1 cellular context compared by ENCODE assay signal in the genomic region with DNA sequence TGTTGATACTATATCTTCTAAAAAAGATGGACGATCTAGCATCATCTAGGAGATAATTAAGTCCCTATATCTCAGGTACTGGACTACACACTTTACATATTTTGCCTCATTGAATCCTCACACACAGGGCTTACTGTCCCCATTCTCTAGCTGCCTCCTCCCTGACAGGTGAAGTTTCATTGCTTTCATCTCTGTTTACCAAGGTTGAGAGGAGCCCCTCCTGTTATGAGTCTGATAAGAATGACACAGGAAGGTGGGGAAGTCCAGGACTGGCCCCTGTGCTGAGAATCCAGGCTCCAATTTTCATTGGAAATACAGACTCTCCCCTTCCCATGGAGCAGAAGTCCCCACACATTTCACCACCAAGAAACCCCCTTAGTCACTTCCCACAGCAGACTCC.
TF ChIP-seq lines count a peak whose summit lies in the region.

No MANE protein-coding gene starts in this region.

TF ChIP-seq in HepG2, 621 proteins besides CTCF, POLR2A, EP300 and RAD21 (continued from another document and continues in another):
- TF ChIP-seq NFKBIZ (CRISPR knock-in tag; IDR thresholded peaks at IDR 0.05) = peak; percentile 74
- TF ChIP-seq FOXM1 (CRISPR knock-in tag; IDR thresholded peaks at IDR 0.05) = no peak
- no peak for TF ChIP-seq ZBTB25 (CRISPR knock-in tag; IDR thresholded peaks at IDR 0.05)
- peak; percentile 42; the same call in 1 of the 2 replicates for TF ChIP-seq SMAD3 (CRISPR knock-in tag; IDR thresholded peaks at IDR 0.05)
- no peak for TF ChIP-seq ZMAT3 (CRISPR knock-in tag; conservative IDR thresholded peaks at IDR 0.05)
- TF ChIP-seq ZNF710 (CRISPR knock-in tag; IDR thresholded peaks at IDR 0.05; ENCODE audit: borderline replicate concordance) = peak; percentile 84; the same call in 1 of the 2 replicates
- TF ChIP-seq HNRNPK (IDR thresholded peaks at IDR 0.05; ENCODE audit: low read depth, low read length, poor library complexity, severe bottlenecking) = no peak
- TF ChIP-seq HMG20B (CRISPR knock-in tag; conservative IDR thresholded peaks at IDR 0.05) = peak; percentile 76
- TF ChIP-seq IKZF4 (CRISPR knock-in tag; IDR thresholded peaks at IDR 0.05; ENCODE audit: borderline replicate concordance, low read depth, not compliant biosample characterization) = no peak
- TF ChIP-seq CCDC6 (CRISPR knock-in tag; IDR thresholded peaks at IDR 0.05) = no peak
- TF ChIP-seq, protein P1, sequence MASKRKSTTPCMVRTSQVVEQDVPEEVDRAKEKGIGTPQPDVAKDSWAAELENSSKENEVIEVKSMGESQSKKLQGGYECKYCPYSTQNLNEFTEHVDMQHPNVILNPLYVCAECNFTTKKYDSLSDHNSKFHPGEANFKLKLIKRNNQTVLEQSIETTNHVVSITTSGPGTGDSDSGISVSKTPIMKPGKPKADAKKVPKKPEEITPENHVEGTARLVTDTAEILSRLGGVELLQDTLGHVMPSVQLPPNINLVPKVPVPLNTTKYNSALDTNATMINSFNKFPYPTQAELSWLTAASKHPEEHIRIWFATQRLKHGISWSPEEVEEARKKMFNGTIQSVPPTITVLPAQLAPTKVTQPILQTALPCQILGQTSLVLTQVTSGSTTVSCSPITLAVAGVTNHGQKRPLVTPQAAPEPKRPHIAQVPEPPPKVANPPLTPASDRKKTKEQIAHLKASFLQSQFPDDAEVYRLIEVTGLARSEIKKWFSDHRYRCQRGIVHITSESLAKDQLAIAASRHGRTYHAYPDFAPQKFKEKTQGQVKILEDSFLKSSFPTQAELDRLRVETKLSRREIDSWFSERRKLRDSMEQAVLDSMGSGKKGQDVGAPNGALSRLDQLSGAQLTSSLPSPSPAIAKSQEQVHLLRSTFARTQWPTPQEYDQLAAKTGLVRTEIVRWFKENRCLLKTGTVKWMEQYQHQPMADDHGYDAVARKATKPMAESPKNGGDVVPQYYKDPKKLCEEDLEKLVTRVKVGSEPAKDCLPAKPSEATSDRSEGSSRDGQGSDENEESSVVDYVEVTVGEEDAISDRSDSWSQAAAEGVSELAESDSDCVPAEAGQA (IDR thresholded peaks at IDR 0.05; ENCODE audit: low read depth) = no peak
- TF ChIP-seq, protein P1 (CRISPR knock-in tag; IDR thresholded peaks at IDR 0.05; ENCODE audit: borderline replicate concordance) = no peak
- no peak; the same call in 1 of the 2 replicates for TF ChIP-seq HMGXB3 (CRISPR knock-in tag; IDR thresholded peaks at IDR 0.05; ENCODE audit: borderline replicate concordance)
- no peak for TF ChIP-seq SMARCC2 (IDR thresholded peaks at IDR 0.05)
- TF ChIP-seq DMAP1 (CRISPR knock-in tag; IDR thresholded peaks at IDR 0.05) = peak; percentile 48; the same call in 1 of the 2 replicates
- TF ChIP-seq NKX3-1 (CRISPR knock-in tag; IDR thresholded peaks at IDR 0.05) = no peak
- TF ChIP-seq ARNT2 (CRISPR knock-in tag; IDR thresholded peaks at IDR 0.05; ENCODE audit: low read depth) = 0 out of 2 replicates have a peak, but pooled peaks have one; percentile 36
- TF ChIP-seq ELK4 (CRISPR knock-in tag; IDR thresholded peaks at IDR 0.05; ENCODE audit: borderline replicate concordance) = no peak
- no peak for TF ChIP-seq CREB3 (CRISPR knock-in tag; IDR thresholded peaks at IDR 0.05)
- TF ChIP-seq NBN (conservative IDR thresholded peaks at IDR 0.05) = no peak
- no peak for TF ChIP-seq TOPORS (CRISPR knock-in tag; IDR thresholded peaks at IDR 0.05)
- no peak for TF ChIP-seq ZFAT (CRISPR knock-in tag; conservative IDR thresholded peaks at IDR 0.05)
- TF ChIP-seq MEIS2 (CRISPR knock-in tag; IDR thresholded peaks at IDR 0.05) = peak; percentile 98
- peak; percentile 95 for TF ChIP-seq HDAC2 (CRISPR knock-in tag; IDR thresholded peaks at IDR 0.05)
- peak; percentile 74 for TF ChIP-seq TFE3 (CRISPR knock-in tag; IDR thresholded peaks at IDR 0.05)
- TF ChIP-seq ZNF746 (CRISPR knock-in tag; IDR thresholded peaks at IDR 0.05) = peak; percentile 61; the same call in 1 of the 2 replicates
- TF ChIP-seq, protein P2, sequence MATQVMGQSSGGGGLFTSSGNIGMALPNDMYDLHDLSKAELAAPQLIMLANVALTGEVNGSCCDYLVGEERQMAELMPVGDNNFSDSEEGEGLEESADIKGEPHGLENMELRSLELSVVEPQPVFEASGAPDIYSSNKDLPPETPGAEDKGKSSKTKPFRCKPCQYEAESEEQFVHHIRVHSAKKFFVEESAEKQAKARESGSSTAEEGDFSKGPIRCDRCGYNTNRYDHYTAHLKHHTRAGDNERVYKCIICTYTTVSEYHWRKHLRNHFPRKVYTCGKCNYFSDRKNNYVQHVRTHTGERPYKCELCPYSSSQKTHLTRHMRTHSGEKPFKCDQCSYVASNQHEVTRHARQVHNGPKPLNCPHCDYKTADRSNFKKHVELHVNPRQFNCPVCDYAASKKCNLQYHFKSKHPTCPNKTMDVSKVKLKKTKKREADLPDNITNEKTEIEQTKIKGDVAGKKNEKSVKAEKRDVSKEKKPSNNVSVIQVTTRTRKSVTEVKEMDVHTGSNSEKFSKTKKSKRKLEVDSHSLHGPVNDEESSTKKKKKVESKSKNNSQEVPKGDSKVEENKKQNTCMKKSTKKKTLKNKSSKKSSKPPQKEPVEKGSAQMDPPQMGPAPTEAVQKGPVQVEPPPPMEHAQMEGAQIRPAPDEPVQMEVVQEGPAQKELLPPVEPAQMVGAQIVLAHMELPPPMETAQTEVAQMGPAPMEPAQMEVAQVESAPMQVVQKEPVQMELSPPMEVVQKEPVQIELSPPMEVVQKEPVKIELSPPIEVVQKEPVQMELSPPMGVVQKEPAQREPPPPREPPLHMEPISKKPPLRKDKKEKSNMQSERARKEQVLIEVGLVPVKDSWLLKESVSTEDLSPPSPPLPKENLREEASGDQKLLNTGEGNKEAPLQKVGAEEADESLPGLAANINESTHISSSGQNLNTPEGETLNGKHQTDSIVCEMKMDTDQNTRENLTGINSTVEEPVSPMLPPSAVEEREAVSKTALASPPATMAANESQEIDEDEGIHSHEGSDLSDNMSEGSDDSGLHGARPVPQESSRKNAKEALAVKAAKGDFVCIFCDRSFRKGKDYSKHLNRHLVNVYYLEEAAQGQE (IDR thresholded peaks at IDR 0.05; ENCODE audit: borderline replicate concordance in 1 of 2, low read depth in 1 of 2, low read length in 2 of 2) = no peak
- no peak for TF ChIP-seq THYN1 (CRISPR knock-in tag; IDR thresholded peaks at IDR 0.05; ENCODE audit: borderline replicate concordance, low read depth)
- TF ChIP-seq, protein P3, sequence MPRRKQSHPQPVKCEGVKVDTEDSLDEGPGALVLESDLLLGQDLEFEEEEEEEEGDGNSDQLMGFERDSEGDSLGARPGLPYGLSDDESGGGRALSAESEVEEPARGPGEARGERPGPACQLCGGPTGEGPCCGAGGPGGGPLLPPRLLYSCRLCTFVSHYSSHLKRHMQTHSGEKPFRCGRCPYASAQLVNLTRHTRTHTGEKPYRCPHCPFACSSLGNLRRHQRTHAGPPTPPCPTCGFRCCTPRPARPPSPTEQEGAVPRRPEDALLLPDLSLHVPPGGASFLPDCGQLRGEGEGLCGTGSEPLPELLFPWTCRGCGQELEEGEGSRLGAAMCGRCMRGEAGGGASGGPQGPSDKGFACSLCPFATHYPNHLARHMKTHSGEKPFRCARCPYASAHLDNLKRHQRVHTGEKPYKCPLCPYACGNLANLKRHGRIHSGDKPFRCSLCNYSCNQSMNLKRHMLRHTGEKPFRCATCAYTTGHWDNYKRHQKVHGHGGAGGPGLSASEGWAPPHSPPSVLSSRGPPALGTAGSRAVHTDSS (CRISPR knock-in tag; conservative IDR thresholded peaks at IDR 0.05) = no peak
- no peak for TF ChIP-seq PAX8 (CRISPR knock-in tag; IDR thresholded peaks at IDR 0.05; ENCODE audit: borderline replicate concordance)
- TF ChIP-seq ZSCAN21 (CRISPR knock-in tag; IDR thresholded peaks at IDR 0.05; ENCODE audit: borderline replicate concordance) = no peak
